Comparison of ENCODE assay signal across 1 cellular context in genomic region chr3:38346584-38347410, GRCh38.
TF ChIP-seq lines count a peak whose summit lies in the region.

Gene XYLB, plus strand, starts transcription at chr3:38346785. Its CDS starts 84 bp downstream, at chr3:38346869.

TF ChIP-seq in K562, 482 proteins besides CTCF, POLR2A, EP300 and RAD21 (continued from another document and continues in another):
- TF ChIP-seq PATZ1 (CRISPR knock-in tag; IDR thresholded peaks at IDR 0.05; ENCODE audit: borderline replicate concordance) (no peak), ETV6 (IDR thresholded peaks at IDR 0.05; ENCODE audit: borderline replicate concordance in 1 of 2, low read depth in 2 of 2, low read length in 1 of 2) (peak in 1 of 2 experiments; percentile 16; a peak in 1 of 4 replicates), ETV6 (CRISPR knock-in tag; IDR thresholded peaks at IDR 0.05; ENCODE audit: borderline replicate concordance) (no peak), FUS (optimal IDR thresholded peaks at IDR 0.05; ENCODE audit: low read depth, low read length) (no peak), ZNF347 (CRISPR knock-in tag; IDR thresholded peaks at IDR 0.05; ENCODE audit: low read depth) (no peak), SREBF1 (IDR thresholded peaks at IDR 0.05; ENCODE audit: borderline replicate concordance, low read depth, low read length) (no peak), PHF21A (IDR thresholded peaks at IDR 0.05; ENCODE audit: borderline replicate concordance, low read depth) (peak; percentile 66; the same call in 1 of the 2 replicates), ZNF583 (CRISPR knock-in tag; IDR thresholded peaks at IDR 0.05) (0 out of 2 replicates have a peak, but pooled peaks have one; percentile 40), MXI1 (IDR thresholded peaks at IDR 0.05; ENCODE audit: low read depth, low read length) (peak; percentile 85; the same call in 1 of the 2 replicates), PURB (CRISPR knock-in tag; IDR thresholded peaks at IDR 0.05; ENCODE audit: low read depth) (no peak), HDGF (IDR thresholded peaks at IDR 0.05) (no peak), ARID1B (IDR thresholded peaks at IDR 0.05) (peak; percentile 70), TAF15 (IDR thresholded peaks at IDR 0.05; ENCODE audit: low read depth, low read length) (no peak), NUFIP1 (IDR thresholded peaks at IDR 0.05; ENCODE audit: partially characterized antibody) (no peak), RBFOX2 (IDR thresholded peaks at IDR 0.05; ENCODE audit: low read depth, low read length) (peak; percentile 92), ZNF212 (CRISPR knock-in tag; IDR thresholded peaks at IDR 0.05) (no peak), SRSF1 (IDR thresholded peaks at IDR 0.05; ENCODE audit: low read depth, low read length) (no peak), CEBPG (CRISPR knock-in tag; IDR thresholded peaks at IDR 0.05) (peak; percentile 76), CEBPG (tag; conservative IDR thresholded peaks at IDR 0.05 in 1 of 2, IDR thresholded peaks at IDR 0.05 in 1 of 2) (peak in 1 of 2 experiments; percentile 20; a peak in 1 of 4 replicates), HDAC1 (IDR thresholded peaks at IDR 0.05) (peak in 1 of 2 experiments; percentile 98; a peak in 2 of 4 replicates), TCF15 (CRISPR knock-in tag; IDR thresholded peaks at IDR 0.05) (no peak), SMC3 (conservative IDR thresholded peaks at IDR 0.05; ENCODE audit: insufficient read depth, low read depth, low read length) (peak; percentile 89), ZNF41 (CRISPR knock-in tag; conservative IDR thresholded peaks at IDR 0.05) (no peak), DDX20 (tag; IDR thresholded peaks at IDR 0.05; ENCODE audit: low read depth) (no peak), GTF2E2 (tag; IDR thresholded peaks at IDR 0.05) (no peak), TCF3 (CRISPR knock-in tag; IDR thresholded peaks at IDR 0.05) (peak; percentile 43), BRCA1 (IDR thresholded peaks at IDR 0.05) (no peak), BRCA1 (CRISPR knock-in tag; IDR thresholded peaks at IDR 0.05) (no peak), PPARD (CRISPR knock-in tag; IDR thresholded peaks at IDR 0.05) (no peak), LCOR (CRISPR knock-in tag; IDR thresholded peaks at IDR 0.05) (peak; percentile 96), TEAD1 (CRISPR knock-in tag; IDR thresholded peaks at IDR 0.05) (peak; percentile 36 to 95; a peak in 1 of 4 replicates), KLF6 (CRISPR knock-in tag; IDR thresholded peaks at IDR 0.05; ENCODE audit: borderline replicate concordance) (peak; percentile 22; the same call in 1 of the 2 replicates), MAX (CRISPR knock-in tag; IDR thresholded peaks at IDR 0.05) (peak; percentile 99), KDM4B (IDR thresholded peaks at IDR 0.05; ENCODE audit: borderline replicate concordance in 2 of 2, low read depth in 1 of 2) (peak in 1 of 2 experiments; percentile 79; a peak in 1 of 4 replicates), MAFK (IDR thresholded peaks at IDR 0.05; ENCODE audit: low read length) (no peak), SRSF3 (IDR thresholded peaks at IDR 0.05; ENCODE audit: insufficient read depth, low read length) (no peak), ETS1 (conservative IDR thresholded peaks at IDR 0.05; ENCODE audit: control insufficient read depth, low read depth, low read length) (peak; percentile 77), CSDE1 (IDR thresholded peaks at IDR 0.05) (no peak), ZNF143 (CRISPR knock-in tag; IDR thresholded peaks at IDR 0.05) (peak; percentile 69), ZNF586 (CRISPR knock-in tag; conservative IDR thresholded peaks at IDR 0.05) (no peak), HES1 (IDR thresholded peaks at IDR 0.05; ENCODE audit: low read depth) (0 out of 2 replicates have a peak, but pooled peaks have one; percentile 33), LARP7 (IDR thresholded peaks at IDR 0.05) (no peak; the same call in 1 of the 2 replicates), BCL6 (CRISPR knock-in tag; IDR thresholded peaks at IDR 0.05) (no peak), FOXM1 (IDR thresholded peaks at IDR 0.05; ENCODE audit: low read depth) (no peak), FOXM1 (CRISPR knock-in tag; IDR thresholded peaks at IDR 0.05; ENCODE audit: low read depth) (peak; percentile 93), KDM5B (IDR thresholded peaks at IDR 0.05; ENCODE audit: insufficient replicate concordance, low read depth, low read length) (peak; percentile 93), ATF1 (CRISPR knock-in tag; IDR thresholded peaks at IDR 0.05) (0 out of 2 replicates have a peak, but pooled peaks have one; percentile 9), ATF1 (tag; IDR thresholded peaks at IDR 0.05) (peak; percentile 89), CREB3 (tag; conservative IDR thresholded peaks at IDR 0.05; ENCODE audit: low read depth) (0 out of 2 replicates have a peak, but pooled peaks have one; percentile 16), MGA (IDR thresholded peaks at IDR 0.05) (peak; percentile 99), ZNF3 (CRISPR knock-in tag; IDR thresholded peaks at IDR 0.05) (no peak), PHF20 (IDR thresholded peaks at IDR 0.05; ENCODE audit: partially characterized antibody) (peak; percentile 63), MLX (CRISPR knock-in tag; conservative IDR thresholded peaks at IDR 0.05) (peak in 1 of 2 experiments; percentile 94; a peak in 2 of 4 replicates), FOXP1 (CRISPR knock-in tag; IDR thresholded peaks at IDR 0.05) (peak; percentile 98), TSC22D4 (tag; IDR thresholded peaks at IDR 0.05) (no peak), U2AF1 (optimal IDR thresholded peaks at IDR 0.05; ENCODE audit: low read depth, low read length) (peak; percentile 91), CAMTA2 (CRISPR knock-in tag; conservative IDR thresholded peaks at IDR 0.05) (no peak)
